Comparison of ENCODE assay signal across 2 cellular contexts in genomic region chr1:35559317-35559944, GRCh38.
TF ChIP-seq lines count a peak whose summit lies in the region.

No MANE protein-coding gene starts in this region.

TF ChIP-seq in SK-N-SH, 30 proteins besides CTCF, POLR2A, EP300 and RAD21 (continued from another document):
- TF ChIP-seq TAF1 (IDR thresholded peaks at IDR 0.05; ENCODE audit: borderline replicate concordance, low read depth, low read length), result no peak
- TF ChIP-seq TCF12 (IDR thresholded peaks at IDR 0.05), result no peak
TF ChIP-seq in SK-N-SH: peak in this region for 0.

TF ChIP-seq in SK-N-SH treated with all-trans-retinoic acid at 6 μM for 48 hours, 23 proteins besides CTCF, POLR2A, EP300 and RAD21 (continued from another document):
- no peak for TF ChIP-seq CREB5 (CRISPR knock-in tag; IDR thresholded peaks at IDR 0.05; ENCODE audit: low read depth)
- TF ChIP-seq POU6F1 (CRISPR knock-in tag; IDR thresholded peaks at IDR 0.05; ENCODE audit: borderline replicate concordance, low read depth), result no peak
- no peak for TF ChIP-seq ZC3H10 (CRISPR knock-in tag; IDR thresholded peaks at IDR 0.05)
- TF ChIP-seq CSRNP3 (CRISPR knock-in tag; IDR thresholded peaks at IDR 0.05), result no peak
- no peak for TF ChIP-seq ZNF70 (CRISPR knock-in tag; IDR thresholded peaks at IDR 0.05)
- no peak for TF ChIP-seq ZFP3 (CRISPR knock-in tag; IDR thresholded peaks at IDR 0.05)
- no peak for TF ChIP-seq ARNTL (CRISPR knock-in tag; IDR thresholded peaks at IDR 0.05; ENCODE audit: borderline replicate concordance, low read depth)
- TF ChIP-seq TCF4 (CRISPR knock-in tag; IDR thresholded peaks at IDR 0.05; ENCODE audit: borderline replicate concordance), result no peak
TF ChIP-seq in SK-N-SH treated with all-trans-retinoic acid at 6 μM for 48 hours: peak in this region for 0.
